1 cellular context compared by ENCODE assay signal in the genomic region with DNA sequence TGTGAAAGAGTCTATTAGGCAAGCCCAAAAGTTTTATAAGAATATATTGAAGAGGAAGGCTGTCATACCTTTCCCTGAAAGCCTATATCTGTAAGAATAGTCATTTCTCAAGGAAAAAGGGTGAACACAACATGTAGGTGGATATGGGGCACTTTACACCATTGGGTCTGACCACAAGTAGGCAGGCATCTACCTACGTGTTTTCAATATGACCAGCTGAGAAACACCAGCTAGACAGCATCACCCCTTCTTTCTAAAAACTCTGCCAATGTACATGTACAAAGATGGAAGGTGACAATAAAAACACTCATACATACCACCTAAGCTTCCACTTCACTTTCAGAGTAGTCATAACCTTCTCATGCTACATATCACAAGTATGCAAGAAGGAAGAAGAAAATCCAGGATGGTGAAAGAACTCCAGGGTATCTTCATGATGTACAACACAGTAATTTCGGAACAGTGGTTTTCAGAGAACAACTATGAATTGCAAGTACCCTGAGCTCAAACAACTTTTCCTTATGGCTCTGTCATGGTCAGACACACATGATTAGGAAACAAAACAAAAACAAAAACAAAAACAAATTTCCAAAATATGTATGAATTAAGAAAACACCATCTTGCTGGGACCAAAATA.
TF ChIP-seq lines count a peak whose summit lies in the region.

No MANE protein-coding gene starts in this region.

TF ChIP-seq in HCT116, 20 proteins besides CTCF, POLR2A, EP300 and RAD21:
- TF ChIP-seq ZFX (IDR thresholded peaks at IDR 0.05): no peak
- no peak for TF ChIP-seq ZNF274 (IDR thresholded peaks at IDR 0.05; ENCODE audit: low read depth, low read length)
- no peak for TF ChIP-seq EZH2phosphoT487 (IDR thresholded peaks at IDR 0.05; ENCODE audit: borderline replicate concordance)
- TF ChIP-seq JUND (IDR thresholded peaks at IDR 0.05): no peak
- TF ChIP-seq, protein P1, sequence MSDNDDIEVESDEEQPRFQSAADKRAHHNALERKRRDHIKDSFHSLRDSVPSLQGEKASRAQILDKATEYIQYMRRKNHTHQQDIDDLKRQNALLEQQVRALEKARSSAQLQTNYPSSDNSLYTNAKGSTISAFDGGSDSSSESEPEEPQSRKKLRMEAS (IDR thresholded peaks at IDR 0.05): no peak
- no peak for TF ChIP-seq CEBPB (IDR thresholded peaks at IDR 0.05; ENCODE audit: low read depth)
- no peak for TF ChIP-seq CBX3 (IDR thresholded peaks at IDR 0.05; ENCODE audit: low read depth)
- no peak for TF ChIP-seq FOSL1 (IDR thresholded peaks at IDR 0.05; ENCODE audit: low read depth)
- TF ChIP-seq SRF (IDR thresholded peaks at IDR 0.05; ENCODE audit: low read depth): no peak
- TF ChIP-seq, protein P2, sequence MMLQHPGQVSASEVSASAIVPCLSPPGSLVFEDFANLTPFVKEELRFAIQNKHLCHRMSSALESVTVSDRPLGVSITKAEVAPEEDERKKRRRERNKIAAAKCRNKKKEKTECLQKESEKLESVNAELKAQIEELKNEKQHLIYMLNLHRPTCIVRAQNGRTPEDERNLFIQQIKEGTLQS (IDR thresholded peaks at IDR 0.05): no peak
- no peak for TF ChIP-seq SIN3A (IDR thresholded peaks at IDR 0.05; ENCODE audit: low read depth)
